In the genomic region with DNA sequence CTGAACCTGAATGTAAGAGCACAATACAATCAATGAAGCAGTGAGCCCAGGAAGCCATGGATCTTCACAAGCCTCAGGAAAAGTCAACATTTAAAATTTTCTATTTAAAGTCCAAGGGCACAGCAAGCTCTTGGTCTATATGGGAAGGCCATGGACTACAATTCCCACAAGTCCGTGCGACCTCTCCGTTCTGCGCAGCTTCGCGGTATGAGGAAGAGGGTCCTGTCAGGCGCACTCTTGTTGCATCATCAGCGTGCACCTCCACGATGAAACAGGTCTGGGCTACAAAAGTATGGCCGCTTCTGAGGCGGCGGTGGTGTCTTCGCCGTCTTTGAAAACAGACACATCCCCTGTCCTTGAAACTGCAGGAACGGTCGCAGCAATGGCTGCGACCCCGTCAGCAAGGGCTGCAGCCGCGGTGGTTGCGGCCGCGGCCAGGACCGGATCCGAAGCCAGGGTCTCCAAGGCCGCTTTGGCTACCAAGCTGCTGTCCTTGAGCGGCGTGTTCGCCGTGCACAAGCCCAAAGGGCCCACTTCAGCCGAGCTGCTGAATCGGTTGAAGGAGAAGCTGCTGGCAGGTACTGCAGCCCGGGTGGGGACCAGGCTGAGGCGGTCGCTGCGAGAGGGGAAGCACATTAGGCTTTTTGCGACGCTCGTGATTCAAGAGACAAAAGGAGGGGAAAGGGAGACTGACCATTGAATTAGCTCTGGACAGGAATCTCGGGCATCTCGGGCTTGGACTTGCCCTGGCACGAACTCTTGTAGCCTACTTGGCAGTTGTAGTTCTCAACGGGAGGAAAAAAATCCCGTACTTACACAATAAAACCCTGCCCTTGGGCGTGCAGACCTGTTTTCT, we compare ENCODE assay signal across 8 cellular contexts. TPM values are rescaled to one million over a fixed set of nuclear protein-coding genes. Genes with fewer than 3 reads are reported as not detected.
DNase-seq lines count a peak whose midpoint lies in the region; ATAC-seq and TF ChIP-seq lines count a peak whose summit lies in the region.

Gene TRUB1 (plus strand): TSS at position 234 of the 856 bp plus-strand sequence. CDS start 59 bp downstream, at position 293.

- H3K4me1 ChIP-seq in prostate gland (replicated peaks) (no peaks in the 10 kb centered on the region), urinary bladder (ENCODE audit: insufficient read depth) (no peaks in the 10 kb centered on the region)

- H3K4me3 Mint-ChIP-seq in T-helper 1 cell treated with Interleukin-12 subunit alpha and Interleukin-12 subunit beta and Interleukin-4 antibody, amounts not matched to agents 30 μg/mL and 1 μg/mL, for 36 hours, result peak within 1 kb of the TSS; percentile 94

- DNase-seq in GM13977 (ENCODE audit: low spot score) (peak; percentile 84), NCI-H1694 (lab: John Stamatoyannopoulos, UW) (peak; percentile 67), amygdala (lab: John Stamatoyannopoulos, UW) (peak; percentile 44 to 97 (median 88)), left ventricle myocardium superior (peak; percentile 93), prostate gland (ENCODE audit: low spot score) (peak; percentile 97)

- no peaks in the 10 kb centered on the region for H3K27me3 Mint-ChIP-seq in T-helper 1 cell treated with Interleukin-12 subunit alpha and Interleukin-12 subunit beta and Interleukin-4 antibody, amounts not matched to agents 30 μg/mL and 1 μg/mL, for 36 hours (ENCODE audit: low read depth)

- H3K27me3 ChIP-seq in prostate gland (replicated peaks; ENCODE audit: insufficient read depth), result no peaks in the 10 kb centered on the region

- peaks cover 0 to 7% of the 10 kb centered on the region in 2 donors for H3K36me3 ChIP-seq in prostate gland
- H3K36me3 ChIP-seq in urinary bladder (ENCODE audit: insufficient read depth), result no peaks in the 10 kb centered on the region

- peak within 1 kb of the TSS; percentile 89 for H3K27ac Mint-ChIP-seq in T-helper 1 cell treated with Interleukin-12 subunit alpha and Interleukin-12 subunit beta and Interleukin-4 antibody, amounts not matched to agents 30 μg/mL and 1 μg/mL, for 36 hours

- H3K9me3 ChIP-seq in prostate gland, result no peaks in the 10 kb centered on the region

- intact Hi-C loops in left ventricle myocardium superior (cut with micrococcal nuclease) (no loop called here), prostate gland (cut with DNase I) (loop anchor here (5.0 kb wide), 1 partner anchor 116 kb away; the partner anchor contains the start of gene FHIP2A)

- peak; percentile 47 for TF ChIP-seq POLR2A in prostate gland (IDR thresholded peaks at IDR 0.05)

- ATAC-seq in HG02884 (IDR thresholded peaks at IDR 0.05; ENCODE audit: unreplicated experiment) (peak; percentile 100), left ventricle myocardium superior (peak; percentile 97)

- H3K27ac ChIP-seq in prostate gland (peak within 1 kb of the TSS; percentile 58 to 69), urinary bladder (ENCODE audit: low read depth) (peak within 1 kb of the TSS; percentile 40)

- no peak for TF ChIP-seq CTCF in GM13977 (IDR thresholded peaks at IDR 0.05; ENCODE audit: extremely low read depth, insufficient read depth, missing control alignments)
- TF ChIP-seq CTCF in prostate gland (IDR thresholded peaks at IDR 0.05), result no peak

- H3K4me3 ChIP-seq in prostate gland (peak within 1 kb of the TSS; percentile 87 to 94), urinary bladder (ENCODE audit: low read depth, low read length) (peak within 1 kb of the TSS; percentile 83)

- no peaks in the 10 kb centered on the region for H3K9me3 Mint-ChIP-seq in T-helper 1 cell treated with Interleukin-12 subunit alpha and Interleukin-12 subunit beta and Interleukin-4 antibody, amounts not matched to agents 30 μg/mL and 1 μg/mL, for 36 hours

- in situ Hi-C loops in GM13977 (cut with MboI; ENCODE audit: low pct_unique_long_range_greater_than_20kb, low sequenced_read_pairs, unreplicated experiment), result no loop called here

- under 1% methylated on average over 45 of the region's 45 CpGs for WGBS in prostate gland
- under 1% methylated on average over 45 of the region's 45 CpGs for WGBS in urinary bladder

- H3K36me3 Mint-ChIP-seq in T-helper 1 cell treated with Interleukin-12 subunit alpha and Interleukin-12 subunit beta and Interleukin-4 antibody, amounts not matched to agents 30 μg/mL and 1 μg/mL, for 36 hours (ENCODE audit: low read depth), result peaks cover 2% of the 10 kb centered on the region

- peaks cover 17% of the 10 kb centered on the region for H3K4me1 Mint-ChIP-seq in T-helper 1 cell treated with Interleukin-12 subunit alpha and Interleukin-12 subunit beta and Interleukin-4 antibody, amounts not matched to agents 30 μg/mL and 1 μg/mL, for 36 hours (ENCODE audit: low read depth)

RNA-seq across cellular contexts. Expression of gene TRUB1, which starts in this region (rescaled TPM):
- total RNA-seq in left ventricle myocardium superior (13.8 TPM), prostate gland (10 to 100 TPM; 24.7 to 29.1 TPM), urinary bladder (39.0 TPM)
- polyA plus RNA-seq in urinary bladder, result 10.4 TPM

Comparison
In these comparisons a context has a peak if more than half of its experiments do, and no peak if none do; other contexts are left out.
1. Peak in every context shown above with its lines: DNase-seq, ATAC-seq, H3K4me3 ChIP-seq and H3K27ac ChIP-seq.